ENCODE assay signal across 1 cellular context in genomic region chr7:115940462-115941060, GRCh38.
TF ChIP-seq lines count a peak whose summit lies in the region.

No MANE protein-coding gene starts in this region.

TF ChIP-seq in IMR-90, 13 proteins besides CTCF, POLR2A, EP300 and RAD21 (continued from another document):
- TF ChIP-seq MAFK (IDR thresholded peaks at IDR 0.05; ENCODE audit: low read depth, low read length), result no peak
- TF ChIP-seq USF2 (IDR thresholded peaks at IDR 0.05; ENCODE audit: low read depth, low read length), result no peak
